ENCODE assay signal across 32 cellular contexts in the genomic region with DNA sequence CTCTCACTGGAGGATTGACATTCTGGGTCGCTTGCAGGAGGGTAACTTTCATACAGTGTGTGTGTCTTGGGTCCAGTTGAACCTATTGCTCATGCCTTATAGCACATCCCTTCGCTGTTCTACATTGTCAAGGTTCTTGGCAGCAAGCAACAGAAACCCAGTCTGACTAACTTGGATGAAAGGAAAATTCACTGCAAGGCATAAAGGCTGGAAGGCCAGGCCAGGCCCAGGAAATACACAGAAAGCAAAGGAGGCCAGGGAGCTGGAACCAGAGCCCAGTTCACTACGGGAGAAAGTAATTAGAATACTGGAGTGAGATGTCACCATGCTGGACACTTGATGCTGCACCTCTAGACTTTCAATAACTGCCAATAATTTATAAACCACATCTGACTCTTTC.
DNase-seq lines count a peak whose midpoint lies in the region; ATAC-seq and TF ChIP-seq lines count a peak whose summit lies in the region.
"Had no signal": no experiment of that assay in that cellular context is flagged by ENCODE, and none has a peak within 500 bp of the region (broad histone marks: within the 10 kb centered on the region; RNA-seq: fewer than 3 reads in every experiment).

No MANE protein-coding gene starts in this region.

- POLR2A ChIA-PET in activated CD4-positive, alpha-beta T cell treated with anti-CD3 and anti-CD28 coated beads for 36 hours (lab: Charles Lee) = interaction anchor here (1.3 kb wide), 1 partner anchor 14 kb away, joined by 3 read pairs; no protein-coding TSS in a partner anchor
- POLR2A ChIA-PET in A673 (lab: Charles Lee; ENCODE audit: low non-redundant PET) = interaction anchor here (0.6 kb wide), 1 partner anchor 24 kb away, joined by 3 read pairs; no protein-coding TSS in a partner anchor

- no peak overlapping the region for H3K4me3 Mint-ChIP-seq in activated CD4-positive, alpha-beta T cell treated with anti-CD3 and anti-CD28 coated beads for 36 hours
- no peak overlapping the region for H3K4me3 Mint-ChIP-seq in IgD-negative memory B cell
- H3K4me3 Mint-ChIP-seq in central memory CD8-positive, alpha-beta T cell = no peak overlapping the region
- H3K4me3 Mint-ChIP-seq: H9, mesothelial cell of epicardium had no signal

- H3K27me3 ChIP-seq in A673 (replicated peaks; ENCODE audit: insufficient read depth, low read depth, low read length, poor library complexity) = no peaks in the 10 kb centered on the region
- H3K27me3 ChIP-seq: body of pancreas, dorsolateral prefrontal cortex, heart right ventricle, MG63, sigmoid colon, vagina had no signal

- H3K36me3 ChIP-seq in A673 (ENCODE audit: insufficient read depth, low read length, poor library complexity, severe bottlenecking) = no peaks in the 10 kb centered on the region
- H3K36me3 ChIP-seq: heart right ventricle, MG63, sigmoid colon, tibial artery, vagina had no signal

- H3K9me3 Mint-ChIP-seq in activated CD4-positive, alpha-beta T cell treated with anti-CD3 and anti-CD28 coated beads for 36 hours (ENCODE audit: low read depth) = peaks cover 6% of the 10 kb centered on the region
- no peaks in the 10 kb centered on the region for H3K9me3 Mint-ChIP-seq in IgD-negative memory B cell
- peaks cover 10% of the 10 kb centered on the region for H3K9me3 Mint-ChIP-seq in central memory CD8-positive, alpha-beta T cell
- H3K9me3 Mint-ChIP-seq: H9, mesothelial cell of epicardium had no signal

- no peak overlapping the region for H3K4me3 ChIP-seq in A673 (ENCODE audit: low read depth, low read length, poor library complexity, severe bottlenecking)
- H3K4me3 ChIP-seq: body of pancreas, dorsolateral prefrontal cortex, GM12878, heart right ventricle, MG63, sigmoid colon, SK-N-MC, tibial artery, vagina had no signal

- no peaks in the 10 kb centered on the region for H3K27me3 Mint-ChIP-seq in activated CD4-positive, alpha-beta T cell treated with anti-CD3 and anti-CD28 coated beads for 36 hours
- H3K27me3 Mint-ChIP-seq in IgD-negative memory B cell = peaks cover 9% of the 10 kb centered on the region
- H3K27me3 Mint-ChIP-seq in central memory CD8-positive, alpha-beta T cell = no peaks in the 10 kb centered on the region

- CTCF ChIA-PET in activated CD4-positive, alpha-beta T cell treated with anti-CD3 and anti-CD28 coated beads for 36 hours (lab: Charles Lee) = interaction anchor here (0.7 kb wide), 1 partner anchor 529 kb away, joined by 3 read pairs; no protein-coding TSS in a partner anchor
- CTCF ChIA-PET in A673 (lab: Charles Lee) = no interaction called here

- peak overlapping the region; percentile 83 for H3K27ac ChIP-seq in A673 (ENCODE audit: low read depth, low read length, poor library complexity, severe bottlenecking)
- H3K27ac ChIP-seq: body of pancreas, sigmoid colon, SK-N-MC, tibial artery, vagina had no signal

- BruUV-seq in A673 (replicated peaks; lab: Mats Ljungman, UMichigan) = no TSS peak

- H3K36me3 Mint-ChIP-seq in activated CD4-positive, alpha-beta T cell treated with anti-CD3 and anti-CD28 coated beads for 36 hours (ENCODE audit: low read depth) = peaks cover 7% of the 10 kb centered on the region
- no peaks in the 10 kb centered on the region for H3K36me3 Mint-ChIP-seq in IgD-negative memory B cell
- H3K36me3 Mint-ChIP-seq in central memory CD8-positive, alpha-beta T cell (ENCODE audit: insufficient read depth) = peaks cover 4% of the 10 kb centered on the region
- H3K36me3 Mint-ChIP-seq: mesothelial cell of epicardium had no signal

- peak overlapping the region; percentile 2 for H3K27ac Mint-ChIP-seq in activated CD4-positive, alpha-beta T cell treated with anti-CD3 and anti-CD28 coated beads for 36 hours
- H3K27ac Mint-ChIP-seq in IgD-negative memory B cell = peak overlapping the region in 2 of 3 donors; percentile 21 to 61
- H3K27ac Mint-ChIP-seq in central memory CD8-positive, alpha-beta T cell (ENCODE audit: low read depth) = peak overlapping the region; percentile 74
- H3K27ac Mint-ChIP-seq: mesothelial cell of epicardium had no signal

- H3K9me3 ChIP-seq in A673 (ENCODE audit: low read depth, low read length, poor library complexity, severe bottlenecking) = no peaks in the 10 kb centered on the region
- H3K9me3 ChIP-seq: body of pancreas, heart right ventricle, MG63, sigmoid colon, tibial artery, vagina had no signal

- peaks cover 60% of the 10 kb centered on the region for H3K4me1 ChIP-seq in A673 (ENCODE audit: insufficient read depth, low read length, poor library complexity, severe bottlenecking)
- H3K4me1 ChIP-seq: body of pancreas, vagina had no signal

- DNase-seq in activated CD4-positive, alpha-beta T cell treated with anti-CD3 and anti-CD28 coated beads for 36 hours = no peak
- DNase-seq in activated CD4-positive, alpha-beta T cell treated with anti-CD3 and anti-CD28 coated beads for 4 hours = no peak
- DNase-seq in A673 (ENCODE audit: low spot score) = no peak
- no peak for DNase-seq in central memory CD8-positive, alpha-beta T cell (ENCODE audit: low spot score in 2 of 2)
- DNase-seq in SKM-1 treated with dmso at 0.1 percent for 144 hours (lab: John Stamatoyannopoulos, UW; ENCODE audit: unreplicated experiment) = no peak
- DNase-seq in NCI-H1048 (lab: John Stamatoyannopoulos, UW) = no peak
- no peak for DNase-seq in NCI-H1092 (lab: John Stamatoyannopoulos, UW)
- DNase-seq: activated CD4-positive, alpha-beta T cell treated with anti-CD3 and anti-CD28 coated beads, Interleukin-2, amount 50 U/mL, for 1 hour; AML-193; body of pancreas; DMS153; dorsolateral prefrontal cortex; foreskin melanocyte; H9; heart right ventricle; KG1; MG63; NCI-H1417 treated with DMSO at 0.1 percent for 48 hours; NCI-H2081 treated with DMSO at 0.1 percent for 48 hours; NCI-H226; NCI-H526 treated with DMSO at 0.1 percent for 48 hours; PC-3; sigmoid colon; stimulated activated CD4-positive, alpha-beta T cell treated with anti-CD3 and anti-CD28 coated beads, Interleukin-12 subunit alpha, Interleukin-12 subunit beta, amount 100 ng/mL, for 4 hours; stimulated activated CD4-positive, alpha-beta T cell treated with anti-CD3 and anti-CD28 coated beads, Interleukin-2, amount 100 ng/mL, for 48 hours; T-helper 9 cell; tibial artery had no signal

- no peak for ATAC-seq in activated CD4-positive, alpha-beta T cell treated with anti-CD3 and anti-CD28 coated beads for 36 hours
- no peak for ATAC-seq in central memory CD8-positive, alpha-beta T cell (replicated peaks; ENCODE audit: extremely low read depth, poor library complexity, severe bottlenecking)
- ATAC-seq: body of pancreas, GM12878, heart right ventricle, PC-3 had no signal

- TF ChIP-seq CTCF in A673 (conservative IDR thresholded peaks at IDR 0.05; ENCODE audit: low read depth, low read length) = no peak

- intact Hi-C loops in activated CD4-positive, alpha-beta T cell treated with anti-CD3 and anti-CD28 coated beads for 36 hours (cut with DNase I, micrococcal nuclease) = no loop called here
- intact Hi-C loops in A673 (cut with micrococcal nuclease; ENCODE audit: unreplicated experiment) = no loop called here

- peaks cover 67% of the 10 kb centered on the region for H3K4me1 Mint-ChIP-seq in activated CD4-positive, alpha-beta T cell treated with anti-CD3 and anti-CD28 coated beads for 36 hours
- peaks cover 0 to 11% (median 7%) of the 10 kb centered on the region in 3 donors for H3K4me1 Mint-ChIP-seq in IgD-negative memory B cell
- H3K4me1 Mint-ChIP-seq in central memory CD8-positive, alpha-beta T cell = peaks cover 58% of the 10 kb centered on the region

Comparison
In these comparisons a context has a peak if more than half of its experiments do, and no peak if none do; other contexts are left out.
1. H3K27ac Mint-ChIP-seq: peak in every context shown above with its lines; median percentile 74 in central memory CD8-positive, alpha-beta T cell; 41 in IgD-negative memory B cell; 2 in activated CD4-positive, alpha-beta T cell treated with anti-CD3 and anti-CD28 coated beads for 36 hours.